In the genomic region with DNA sequence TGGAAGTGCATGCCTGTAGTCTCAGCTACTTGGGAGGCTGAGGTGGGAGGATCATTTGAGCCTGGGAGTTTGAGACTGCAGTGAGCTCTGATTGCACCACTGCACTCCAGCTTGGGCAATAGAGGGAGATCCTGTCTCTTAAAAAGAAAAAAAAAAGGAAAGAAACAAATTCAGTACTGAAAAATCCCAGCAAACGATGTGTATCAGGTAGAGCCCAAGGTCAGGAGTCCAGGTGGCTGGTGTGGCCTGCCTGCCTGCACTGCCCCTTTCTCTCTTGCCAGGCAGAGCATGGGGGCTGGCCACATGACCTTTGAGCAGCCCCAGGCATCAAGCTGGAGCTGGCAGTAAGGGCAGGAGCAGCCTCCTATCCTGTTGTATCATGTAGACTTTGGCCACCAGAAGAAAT, we compare ENCODE assay signal across 1 cellular context.
TF ChIP-seq lines count a peak whose summit lies in the region.

No MANE protein-coding gene starts in this region.

TF ChIP-seq in HepG2, 621 proteins besides CTCF, POLR2A, EP300 and RAD21 (continued from another document and continues in another):
- TF ChIP-seq, protein P1, sequence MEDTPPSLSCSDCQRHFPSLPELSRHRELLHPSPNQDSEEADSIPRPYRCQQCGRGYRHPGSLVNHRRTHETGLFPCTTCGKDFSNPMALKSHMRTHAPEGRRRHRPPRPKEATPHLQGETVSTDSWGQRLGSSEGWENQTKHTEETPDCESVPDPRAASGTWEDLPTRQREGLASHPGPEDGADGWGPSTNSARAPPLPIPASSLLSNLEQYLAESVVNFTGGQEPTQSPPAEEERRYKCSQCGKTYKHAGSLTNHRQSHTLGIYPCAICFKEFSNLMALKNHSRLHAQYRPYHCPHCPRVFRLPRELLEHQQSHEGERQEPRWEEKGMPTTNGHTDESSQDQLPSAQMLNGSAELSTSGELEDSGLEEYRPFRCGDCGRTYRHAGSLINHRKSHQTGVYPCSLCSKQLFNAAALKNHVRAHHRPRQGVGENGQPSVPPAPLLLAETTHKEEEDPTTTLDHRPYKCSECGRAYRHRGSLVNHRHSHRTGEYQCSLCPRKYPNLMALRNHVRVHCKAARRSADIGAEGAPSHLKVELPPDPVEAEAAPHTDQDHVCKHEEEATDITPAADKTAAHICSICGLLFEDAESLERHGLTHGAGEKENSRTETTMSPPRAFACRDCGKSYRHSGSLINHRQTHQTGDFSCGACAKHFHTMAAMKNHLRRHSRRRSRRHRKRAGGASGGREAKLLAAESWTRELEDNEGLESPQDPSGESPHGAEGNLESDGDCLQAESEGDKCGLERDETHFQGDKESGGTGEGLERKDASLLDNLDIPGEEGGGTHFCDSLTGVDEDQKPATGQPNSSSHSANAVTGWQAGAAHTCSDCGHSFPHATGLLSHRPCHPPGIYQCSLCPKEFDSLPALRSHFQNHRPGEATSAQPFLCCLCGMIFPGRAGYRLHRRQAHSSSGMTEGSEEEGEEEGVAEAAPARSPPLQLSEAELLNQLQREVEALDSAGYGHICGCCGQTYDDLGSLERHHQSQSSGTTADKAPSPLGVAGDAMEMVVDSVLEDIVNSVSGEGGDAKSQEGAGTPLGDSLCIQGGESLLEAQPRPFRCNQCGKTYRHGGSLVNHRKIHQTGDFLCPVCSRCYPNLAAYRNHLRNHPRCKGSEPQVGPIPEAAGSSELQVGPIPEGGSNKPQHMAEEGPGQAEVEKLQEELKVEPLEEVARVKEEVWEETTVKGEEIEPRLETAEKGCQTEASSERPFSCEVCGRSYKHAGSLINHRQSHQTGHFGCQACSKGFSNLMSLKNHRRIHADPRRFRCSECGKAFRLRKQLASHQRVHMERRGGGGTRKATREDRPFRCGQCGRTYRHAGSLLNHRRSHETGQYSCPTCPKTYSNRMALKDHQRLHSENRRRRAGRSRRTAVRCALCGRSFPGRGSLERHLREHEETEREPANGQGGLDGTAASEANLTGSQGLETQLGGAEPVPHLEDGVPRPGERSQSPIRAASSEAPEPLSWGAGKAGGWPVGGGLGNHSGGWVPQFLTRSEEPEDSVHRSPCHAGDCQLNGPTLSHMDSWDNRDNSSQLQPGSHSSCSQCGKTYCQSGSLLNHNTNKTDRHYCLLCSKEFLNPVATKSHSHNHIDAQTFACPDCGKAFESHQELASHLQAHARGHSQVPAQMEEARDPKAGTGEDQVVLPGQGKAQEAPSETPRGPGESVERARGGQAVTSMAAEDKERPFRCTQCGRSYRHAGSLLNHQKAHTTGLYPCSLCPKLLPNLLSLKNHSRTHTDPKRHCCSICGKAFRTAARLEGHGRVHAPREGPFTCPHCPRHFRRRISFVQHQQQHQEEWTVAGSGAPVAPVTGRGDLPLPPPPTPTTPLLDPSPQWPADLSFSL (CRISPR knock-in tag; IDR thresholded peaks at IDR 0.05): no peak
- TF ChIP-seq ZNF660 (CRISPR knock-in tag; IDR thresholded peaks at IDR 0.05; ENCODE audit: borderline replicate concordance, low read depth) (no peak), ESRRA (CRISPR knock-in tag; IDR thresholded peaks at IDR 0.05; ENCODE audit: low read depth) (peak; percentile 82; the same call in 1 of the 2 replicates), DNMT3B (CRISPR knock-in tag; conservative IDR thresholded peaks at IDR 0.05) (no peak), POLR2AphosphoS2 (IDR thresholded peaks at IDR 0.05; ENCODE audit: low read depth, low read length) (no peak), ZBTB7B (CRISPR knock-in tag; IDR thresholded peaks at IDR 0.05) (peak; percentile 63; the same call in 1 of the 2 replicates), CCAR2 (optimal IDR thresholded peaks at IDR 0.05; ENCODE audit: low read depth, low read length) (no peak), HOXA5 (CRISPR knock-in tag; IDR thresholded peaks at IDR 0.05) (no peak), ARNT2 (CRISPR knock-in tag; IDR thresholded peaks at IDR 0.05; ENCODE audit: low read depth) (no peak), ZNF333 (CRISPR knock-in tag; IDR thresholded peaks at IDR 0.05; ENCODE audit: borderline replicate concordance) (no peak), CC2D1A (CRISPR knock-in tag; IDR thresholded peaks at IDR 0.05) (no peak), ATF7 (IDR thresholded peaks at IDR 0.05) (no peak), ATF7 (CRISPR knock-in tag; IDR thresholded peaks at IDR 0.05) (no peak), HIVEP1 (CRISPR knock-in tag; IDR thresholded peaks at IDR 0.05) (no peak), ZNF550 (CRISPR knock-in tag; IDR thresholded peaks at IDR 0.05; ENCODE audit: borderline replicate concordance) (no peak), ZFP37 (CRISPR knock-in tag; IDR thresholded peaks at IDR 0.05; ENCODE audit: borderline replicate concordance) (no peak), RXRA (CRISPR knock-in tag; IDR thresholded peaks at IDR 0.05) (no peak; the same call in 1 of the 2 replicates), TAF15 (IDR thresholded peaks at IDR 0.05; ENCODE audit: low read depth, low read length, poor library complexity, severe bottlenecking) (no peak), KMT2B (CRISPR knock-in tag; IDR thresholded peaks at IDR 0.05) (no peak), ZNF792 (CRISPR knock-in tag; IDR thresholded peaks at IDR 0.05) (peak; percentile 17; the same call in 1 of the 2 replicates), ZMYM2 (CRISPR knock-in tag; IDR thresholded peaks at IDR 0.05) (peak; percentile 68; the same call in 1 of the 2 replicates), ZNF598 (CRISPR knock-in tag; IDR thresholded peaks at IDR 0.05; ENCODE audit: borderline replicate concordance) (no peak), POGZ (CRISPR knock-in tag; IDR thresholded peaks at IDR 0.05) (0 out of 2 replicates have a peak, but pooled peaks have one; percentile 56), ZNF331 (CRISPR knock-in tag; IDR thresholded peaks at IDR 0.05) (no peak), SMAD3 (CRISPR knock-in tag; IDR thresholded peaks at IDR 0.05) (no peak), ZNF180 (CRISPR knock-in tag; IDR thresholded peaks at IDR 0.05; ENCODE audit: borderline replicate concordance, low read depth) (no peak), NFYC (CRISPR knock-in tag; IDR thresholded peaks at IDR 0.05) (no peak), STAT5B (CRISPR knock-in tag; IDR thresholded peaks at IDR 0.05) (no peak), ZFP82 (CRISPR knock-in tag; IDR thresholded peaks at IDR 0.05; ENCODE audit: borderline replicate concordance) (no peak), NCOR1 (IDR thresholded peaks at IDR 0.05; ENCODE audit: borderline replicate concordance, low read length) (peak; percentile 77), ZNF780A (CRISPR knock-in tag; IDR thresholded peaks at IDR 0.05) (no peak), ZEB1 (IDR thresholded peaks at IDR 0.05; ENCODE audit: insufficient replicate concordance, low read depth) (peak; percentile 44), ZNF207 (IDR thresholded peaks at IDR 0.05; ENCODE audit: borderline replicate concordance) (no peak), ATF6 (CRISPR knock-in tag; conservative IDR thresholded peaks at IDR 0.05) (no peak), ZNF20 (CRISPR knock-in tag; IDR thresholded peaks at IDR 0.05) (no peak), ZNF562 (CRISPR knock-in tag; IDR thresholded peaks at IDR 0.05; ENCODE audit: borderline replicate concordance) (no peak), ZNF24 (IDR thresholded peaks at IDR 0.05) (no peak), PHF21A (CRISPR knock-in tag; IDR thresholded peaks at IDR 0.05) (peak; percentile 62; the same call in 1 of the 2 replicates), ZFAT (CRISPR knock-in tag; conservative IDR thresholded peaks at IDR 0.05) (no peak), YY1 (IDR thresholded peaks at IDR 0.05; ENCODE audit: insufficient read depth, insufficient replicate concordance, low read depth, low read length) (no peak), ZNF782 (CRISPR knock-in tag; IDR thresholded peaks at IDR 0.05; ENCODE audit: borderline replicate concordance) (no peak), ZNF143 (CRISPR knock-in tag; IDR thresholded peaks at IDR 0.05) (no peak), SMYD3 (CRISPR knock-in tag; IDR thresholded peaks at IDR 0.05) (no peak), HMGA1 (CRISPR knock-in tag; conservative IDR thresholded peaks at IDR 0.05) (no peak), ZNF577 (CRISPR knock-in tag; IDR thresholded peaks at IDR 0.05; ENCODE audit: borderline replicate concordance, low read depth) (no peak), HDAC6 (IDR thresholded peaks at IDR 0.05; ENCODE audit: low read depth, low read length) (no peak)
- TF ChIP-seq, protein P2, sequence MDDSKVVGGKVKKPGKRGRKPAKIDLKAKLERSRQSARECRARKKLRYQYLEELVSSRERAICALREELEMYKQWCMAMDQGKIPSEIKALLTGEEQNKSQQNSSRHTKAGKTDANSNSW (CRISPR knock-in tag; IDR thresholded peaks at IDR 0.05; ENCODE audit: borderline replicate concordance): no peak
- TF ChIP-seq, protein P3, sequence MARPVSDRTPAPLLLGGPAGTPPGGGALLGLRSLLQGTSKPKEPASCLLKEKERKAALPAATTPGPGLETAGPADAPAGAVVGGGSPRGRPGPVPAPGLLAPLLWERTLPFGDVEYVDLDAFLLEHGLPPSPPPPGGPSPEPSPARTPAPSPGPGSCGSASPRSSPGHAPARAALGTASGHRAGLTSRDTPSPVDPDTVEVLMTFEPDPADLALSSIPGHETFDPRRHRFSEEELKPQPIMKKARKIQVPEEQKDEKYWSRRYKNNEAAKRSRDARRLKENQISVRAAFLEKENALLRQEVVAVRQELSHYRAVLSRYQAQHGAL (CRISPR knock-in tag; IDR thresholded peaks at IDR 0.05; ENCODE audit: not compliant biosample characterization): no peak
- TF ChIP-seq, protein P4, sequence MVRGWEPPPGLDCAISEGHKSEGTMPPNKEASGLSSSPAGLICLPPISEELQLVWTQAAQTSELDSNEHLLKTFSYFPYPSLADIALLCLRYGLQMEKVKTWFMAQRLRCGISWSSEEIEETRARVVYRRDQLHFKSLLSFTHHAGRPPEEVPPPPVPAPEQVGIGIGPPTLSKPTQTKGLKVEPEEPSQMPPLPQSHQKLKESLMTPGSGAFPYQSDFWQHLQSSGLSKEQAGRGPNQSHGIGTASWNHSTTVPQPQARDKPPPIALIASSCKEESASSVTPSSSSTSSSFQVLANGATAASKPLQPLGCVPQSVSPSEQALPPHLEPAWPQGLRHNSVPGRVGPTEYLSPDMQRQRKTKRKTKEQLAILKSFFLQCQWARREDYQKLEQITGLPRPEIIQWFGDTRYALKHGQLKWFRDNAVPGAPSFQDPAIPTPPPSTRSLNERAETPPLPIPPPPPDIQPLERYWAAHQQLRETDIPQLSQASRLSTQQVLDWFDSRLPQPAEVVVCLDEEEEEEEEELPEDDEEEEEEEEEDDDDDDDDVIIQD (CRISPR knock-in tag; IDR thresholded peaks at IDR 0.05; ENCODE audit: low read depth): 0 out of 2 replicates have a peak, but pooled peaks have one; percentile 57
- TF ChIP-seq, protein P5, sequence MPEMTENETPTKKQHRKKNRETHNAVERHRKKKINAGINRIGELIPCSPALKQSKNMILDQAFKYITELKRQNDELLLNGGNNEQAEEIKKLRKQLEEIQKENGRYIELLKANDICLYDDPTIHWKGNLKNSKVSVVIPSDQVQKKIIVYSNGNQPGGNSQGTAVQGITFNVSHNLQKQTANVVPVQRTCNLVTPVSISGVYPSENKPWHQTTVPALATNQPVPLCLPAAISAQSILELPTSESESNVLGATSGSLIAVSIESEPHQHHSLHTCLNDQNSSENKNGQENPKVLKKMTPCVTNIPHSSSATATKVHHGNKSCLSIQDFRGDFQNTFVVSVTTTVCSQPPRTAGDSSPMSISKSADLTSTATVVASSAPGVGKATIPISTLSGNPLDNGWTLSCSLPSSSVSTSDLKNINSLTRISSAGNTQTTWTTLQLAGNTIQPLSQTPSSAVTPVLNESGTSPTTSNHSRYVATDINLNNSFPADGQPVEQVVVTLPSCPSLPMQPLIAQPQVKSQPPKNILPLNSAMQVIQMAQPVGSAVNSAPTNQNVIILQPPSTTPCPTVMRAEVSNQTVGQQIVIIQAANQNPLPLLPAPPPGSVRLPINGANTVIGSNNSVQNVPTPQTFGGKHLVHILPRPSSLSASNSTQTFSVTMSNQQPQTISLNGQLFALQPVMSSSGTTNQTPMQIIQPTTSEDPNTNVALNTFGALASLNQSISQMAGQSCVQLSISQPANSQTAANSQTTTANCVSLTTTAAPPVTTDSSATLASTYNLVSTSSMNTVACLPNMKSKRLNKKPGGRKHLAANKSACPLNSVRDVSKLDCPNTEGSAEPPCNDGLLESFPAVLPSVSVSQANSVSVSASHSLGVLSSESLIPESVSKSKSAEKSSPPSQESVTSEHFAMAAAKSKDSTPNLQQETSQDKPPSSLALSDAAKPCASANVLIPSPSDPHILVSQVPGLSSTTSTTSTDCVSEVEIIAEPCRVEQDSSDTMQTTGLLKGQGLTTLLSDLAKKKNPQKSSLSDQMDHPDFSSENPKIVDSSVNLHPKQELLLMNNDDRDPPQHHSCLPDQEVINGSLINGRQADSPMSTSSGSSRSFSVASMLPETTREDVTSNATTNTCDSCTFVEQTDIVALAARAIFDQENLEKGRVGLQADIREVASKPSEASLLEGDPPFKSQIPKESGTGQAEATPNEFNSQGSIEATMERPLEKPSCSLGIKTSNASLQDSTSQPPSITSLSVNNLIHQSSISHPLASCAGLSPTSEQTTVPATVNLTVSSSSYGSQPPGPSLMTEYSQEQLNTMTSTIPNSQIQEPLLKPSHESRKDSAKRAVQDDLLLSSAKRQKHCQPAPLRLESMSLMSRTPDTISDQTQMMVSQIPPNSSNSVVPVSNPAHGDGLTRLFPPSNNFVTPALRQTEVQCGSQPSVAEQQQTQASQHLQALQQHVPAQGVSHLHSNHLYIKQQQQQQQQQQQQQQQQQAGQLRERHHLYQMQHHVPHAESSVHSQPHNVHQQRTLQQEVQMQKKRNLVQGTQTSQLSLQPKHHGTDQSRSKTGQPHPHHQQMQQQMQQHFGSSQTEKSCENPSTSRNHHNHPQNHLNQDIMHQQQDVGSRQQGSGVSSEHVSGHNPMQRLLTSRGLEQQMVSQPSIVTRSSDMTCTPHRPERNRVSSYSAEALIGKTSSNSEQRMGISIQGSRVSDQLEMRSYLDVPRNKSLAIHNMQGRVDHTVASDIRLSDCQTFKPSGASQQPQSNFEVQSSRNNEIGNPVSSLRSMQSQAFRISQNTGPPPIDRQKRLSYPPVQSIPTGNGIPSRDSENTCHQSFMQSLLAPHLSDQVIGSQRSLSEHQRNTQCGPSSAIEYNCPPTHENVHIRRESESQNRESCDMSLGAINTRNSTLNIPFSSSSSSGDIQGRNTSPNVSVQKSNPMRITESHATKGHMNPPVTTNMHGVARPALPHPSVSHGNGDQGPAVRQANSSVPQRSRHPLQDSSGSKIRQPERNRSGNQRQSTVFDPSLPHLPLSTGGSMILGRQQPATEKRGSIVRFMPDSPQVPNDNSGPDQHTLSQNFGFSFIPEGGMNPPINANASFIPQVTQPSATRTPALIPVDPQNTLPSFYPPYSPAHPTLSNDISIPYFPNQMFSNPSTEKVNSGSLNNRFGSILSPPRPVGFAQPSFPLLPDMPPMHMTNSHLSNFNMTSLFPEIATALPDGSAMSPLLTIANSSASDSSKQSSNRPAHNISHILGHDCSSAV (CRISPR knock-in tag; IDR thresholded peaks at IDR 0.05; ENCODE audit: borderline replicate concordance): no peak
